9 cellular contexts compared by ENCODE assay signal in the genomic region with DNA sequence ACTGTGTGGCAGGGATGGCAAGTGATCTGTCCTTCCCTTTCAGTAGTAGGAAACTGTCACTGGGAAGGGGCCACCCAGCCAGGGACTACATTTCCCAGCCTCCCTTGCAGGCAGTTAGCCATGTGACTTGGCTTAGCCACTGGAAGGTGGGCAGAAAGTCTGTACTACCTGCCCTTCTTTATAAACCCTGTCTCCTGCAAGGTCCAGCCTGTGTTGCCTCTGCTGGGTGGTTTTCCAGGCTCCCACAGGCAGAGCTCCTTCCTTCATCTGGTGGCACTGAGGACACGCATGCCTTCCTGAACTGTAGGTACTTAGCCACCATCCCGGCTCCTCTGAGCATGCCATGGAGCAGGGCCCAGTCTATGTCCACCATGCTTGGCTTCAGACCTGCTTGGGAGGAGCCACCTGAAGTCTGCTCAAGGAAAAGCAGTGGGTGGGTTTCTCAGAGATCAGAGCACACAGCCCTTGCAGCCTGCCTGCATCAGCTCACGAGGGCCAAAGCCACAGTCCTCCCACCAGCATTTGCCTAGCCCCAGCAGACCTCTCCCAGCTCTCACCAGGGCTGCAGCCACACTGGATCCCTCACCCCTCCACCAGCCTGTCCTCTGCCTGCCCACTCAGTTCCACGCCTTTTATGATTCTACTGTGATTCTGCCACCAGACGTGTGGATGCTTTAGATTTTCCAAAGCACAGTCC. TPM values are rescaled to one million over a fixed set of nuclear protein-coding genes. Genes with fewer than 3 reads are reported as not detected.
DNase-seq lines count a peak whose midpoint lies in the region; ATAC-seq and TF ChIP-seq lines count a peak whose summit lies in the region.
"Had no signal": no experiment of that assay in that cellular context is flagged by ENCODE, and none has a peak within 500 bp of the region (broad histone marks: within the 10 kb centered on the region; RNA-seq: fewer than 3 reads in every experiment).

No MANE protein-coding gene starts in this region.

- no peak overlapping the region for H3K4me2 ChIP-seq in neural progenitor cell

- no peaks in the 10 kb centered on the region for H3K27me3 Mint-ChIP-seq in activated CD4-positive, alpha-beta T cell treated with anti-CD3 and anti-CD28 coated beads for 36 hours
- peaks cover 9% of the 10 kb centered on the region for H3K27me3 Mint-ChIP-seq in T-helper 17 cell
- H3K27me3 Mint-ChIP-seq in neural progenitor cell (ENCODE audit: insufficient read depth, low read depth): peaks cover 5% of the 10 kb centered on the region
- no peaks in the 10 kb centered on the region for H3K27me3 Mint-ChIP-seq in progenitor cell of endocrine pancreas

- H3F3A ChIP-seq in neural progenitor cell (ENCODE audit: low read depth): peaks cover 5% of the 10 kb centered on the region

- H3K27ac ChIP-seq in neural progenitor cell: no peak overlapping the region

- H3K79me2 ChIP-seq in neural progenitor cell (ENCODE audit: low read depth): no peaks in the 10 kb centered on the region

- CTCF ChIA-PET in activated CD4-positive, alpha-beta T cell treated with anti-CD3 and anti-CD28 coated beads for 36 hours (lab: Charles Lee): interaction anchor here (0.5 to 1.3 kb wide), 4 partner anchors 9 to 241 kb away, joined by 3 to 6 read pairs (median 3); no protein-coding TSS in a partner anchor
- CTCF ChIA-PET in HEK293T (lab: Yijun Ruan, JAX): no interaction called here

- H3K9me3 ChIP-seq in T-helper 17 cell (ENCODE audit: control insufficient read depth, low read length, poor library complexity, severe bottlenecking): no peaks in the 10 kb centered on the region
- no peaks in the 10 kb centered on the region for H3K9me3 ChIP-seq in neural progenitor cell (ENCODE audit: low read depth)

- intact Hi-C loops in activated CD4-positive, alpha-beta T cell treated with anti-CD3 and anti-CD28 coated beads for 36 hours (cut with DNase I, micrococcal nuclease): no loop called here

- no peaks in the 10 kb centered on the region for H4K20me1 ChIP-seq in neural progenitor cell (ENCODE audit: low read depth)

- H3K4me3 Mint-ChIP-seq in activated CD4-positive, alpha-beta T cell treated with anti-CD3 and anti-CD28 coated beads for 36 hours: no peak overlapping the region
- H3K4me3 Mint-ChIP-seq in T-helper 17 cell (no peak overlapping the region), neural progenitor cell (no peak overlapping the region), progenitor cell of endocrine pancreas (ENCODE audit: low read depth) (no peak overlapping the region)

- peaks cover 43% of the 10 kb centered on the region for H3K4me1 ChIP-seq in neural progenitor cell

- POLR2A ChIA-PET in activated CD4-positive, alpha-beta T cell treated with anti-CD3 and anti-CD28 coated beads for 36 hours (lab: Charles Lee): interaction anchor here (0.6 kb wide), 1 partner anchor 8 kb away, joined by 3 read pairs; no protein-coding TSS in a partner anchor
- POLR2A ChIA-PET in HEK293T (lab: Yijun Ruan, JAX): no interaction called here

- ATAC-seq in activated CD4-positive, alpha-beta T cell treated with anti-CD3 and anti-CD28 coated beads for 36 hours: peak; percentile 84
- ATAC-seq in T-helper 17 cell (peak; percentile 33), HG03439 (IDR thresholded peaks at IDR 0.05; ENCODE audit: unreplicated experiment) (no peak)

- DNase-seq in activated CD4-positive, alpha-beta T cell treated with anti-CD3 and anti-CD28 coated beads for 36 hours: peak; percentile 54
- no peak for DNase-seq in activated CD4-positive, alpha-beta T cell treated with anti-CD3 and anti-CD28 coated beads, Interleukin-2, amount 50 U/mL, for 4 hours
- DNase-seq in HEK293T (ENCODE audit: extremely low spot score) (peak; percentile 26), T-helper 17 cell (no peak), neural progenitor cell (ENCODE audit: low spot score) (peak; percentile 66), progenitor cell of endocrine pancreas (ENCODE audit: low spot score, unreplicated experiment) (no peak)
- no peak for DNase-seq in effector CD8-positive, alpha-beta T cell (lab: John Stamatoyannopoulos, UW)
- DNase-seq: AML-193 had no signal

- H3K27ac Mint-ChIP-seq in activated CD4-positive, alpha-beta T cell treated with anti-CD3 and anti-CD28 coated beads for 36 hours: no peak overlapping the region
- H3K27ac Mint-ChIP-seq in T-helper 17 cell (peak overlapping the region; percentile 21), neural progenitor cell (no peak overlapping the region), progenitor cell of endocrine pancreas (no peak overlapping the region)

- H3K4me1 Mint-ChIP-seq in activated CD4-positive, alpha-beta T cell treated with anti-CD3 and anti-CD28 coated beads for 36 hours: no peaks in the 10 kb centered on the region
- H3K4me1 Mint-ChIP-seq in T-helper 17 cell (peaks cover 8% of the 10 kb centered on the region), neural progenitor cell (peaks cover 58% of the 10 kb centered on the region), progenitor cell of endocrine pancreas (ENCODE audit: low read depth) (peaks cover 8% of the 10 kb centered on the region)

- no peaks in the 10 kb centered on the region for H3K36me3 ChIP-seq in neural progenitor cell

- no peak for TF ChIP-seq CTCF in neural progenitor cell (IDR thresholded peaks at IDR 0.05)
- TF ChIP-seq CTCF in progenitor cell of endocrine pancreas (IDR thresholded peaks at IDR 0.05; ENCODE audit: unreplicated experiment): no peak

- no peak overlapping the region for H3K9ac ChIP-seq in neural progenitor cell

- no peaks in the 10 kb centered on the region for H3K36me3 Mint-ChIP-seq in activated CD4-positive, alpha-beta T cell treated with anti-CD3 and anti-CD28 coated beads for 36 hours (ENCODE audit: low read depth)
- H3K36me3 Mint-ChIP-seq in T-helper 17 cell (ENCODE audit: low read depth): no peaks in the 10 kb centered on the region
- peaks cover 3% of the 10 kb centered on the region for H3K36me3 Mint-ChIP-seq in neural progenitor cell
- H3K36me3 Mint-ChIP-seq in progenitor cell of endocrine pancreas (ENCODE audit: insufficient read depth): peaks cover 4% of the 10 kb centered on the region

- peak overlapping the region; percentile 74 for H2AFZ ChIP-seq in neural progenitor cell (replicated peaks)

- H3K27me3 ChIP-seq in neural progenitor cell: no peaks in the 10 kb centered on the region

- H3K9me3 Mint-ChIP-seq in activated CD4-positive, alpha-beta T cell treated with anti-CD3 and anti-CD28 coated beads for 36 hours (ENCODE audit: low read depth): no peaks in the 10 kb centered on the region
- no peaks in the 10 kb centered on the region for H3K9me3 Mint-ChIP-seq in neural progenitor cell
- H3K9me3 Mint-ChIP-seq in progenitor cell of endocrine pancreas (ENCODE audit: low read depth): no peaks in the 10 kb centered on the region

- no peak overlapping the region for H3K4me3 ChIP-seq in neural progenitor cell

TF ChIP-seq in HEK293T, 16 proteins besides CTCF, POLR2A, EP300 and RAD21:
- no peak for TF ChIP-seq ARNT (IDR thresholded peaks at IDR 0.05)
- TF ChIP-seq FOXK2 (IDR thresholded peaks at IDR 0.05): no peak
- TF ChIP-seq, protein P1, sequence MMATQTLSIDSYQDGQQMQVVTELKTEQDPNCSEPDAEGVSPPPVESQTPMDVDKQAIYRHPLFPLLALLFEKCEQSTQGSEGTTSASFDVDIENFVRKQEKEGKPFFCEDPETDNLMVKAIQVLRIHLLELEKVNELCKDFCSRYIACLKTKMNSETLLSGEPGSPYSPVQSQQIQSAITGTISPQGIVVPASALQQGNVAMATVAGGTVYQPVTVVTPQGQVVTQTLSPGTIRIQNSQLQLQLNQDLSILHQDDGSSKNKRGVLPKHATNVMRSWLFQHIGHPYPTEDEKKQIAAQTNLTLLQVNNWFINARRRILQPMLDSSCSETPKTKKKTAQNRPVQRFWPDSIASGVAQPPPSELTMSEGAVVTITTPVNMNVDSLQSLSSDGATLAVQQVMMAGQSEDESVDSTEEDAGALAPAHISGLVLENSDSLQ (IDR thresholded peaks at IDR 0.05): no peak
- TF ChIP-seq HDGF (IDR thresholded peaks at IDR 0.05; ENCODE audit: borderline replicate concordance): no peak
- TF ChIP-seq ELF4 (IDR thresholded peaks at IDR 0.05): no peak

RNA-seq across cellular contexts. Expression of a gene that starts 16.7 kb away (rescaled TPM):
- total RNA-seq in activated CD4-positive, alpha-beta T cell treated with anti-CD3 and anti-CD28 coated beads for 36 hours: 10 to 100 TPM; 25.5 to 29.4 TPM
- total RNA-seq in T-helper 17 cell (10 to 100 TPM; 23.5 to 26.4 TPM), neural progenitor cell (ENCODE audit: low replicate concordance) (22.6 and 24.6 TPM in 2 replicates), progenitor cell of endocrine pancreas (29.1 and 32.5 TPM in 2 replicates)

Comparison
In these comparisons a context has a peak if more than half of its experiments do, and no peak if none do; other contexts are left out.
1. DNase-seq: peak in activated CD4-positive, alpha-beta T cell treated with anti-CD3 and anti-CD28 coated beads for 36 hours (single experiment), HEK293T (single experiment) and neural progenitor cell (single experiment); none in activated CD4-positive, alpha-beta T cell treated with anti-CD3 and anti-CD28 coated beads, Interleukin-2, amount 50 U/mL, for 4 hours (0 of 2), T-helper 17 cell (0 of 3), effector CD8-positive, alpha-beta T cell (single experiment) and progenitor cell of endocrine pancreas (single experiment).